Comparison of ENCODE assay signal across 8 cellular contexts in genomic region chr16:29790183-29790948, GRCh38. TPM values are rescaled to one million over a fixed set of nuclear protein-coding genes. Genes with fewer than 3 reads are reported as not detected.
DNase-seq lines count a peak whose midpoint lies in the region; ATAC-seq and TF ChIP-seq lines count a peak whose summit lies in the region.

KIF22 (plus strand) TSS chr16:29790751; CDS start chr16:29790760, 9 bp downstream.

- 0 out of 2 replicates have a peak, but pooled peaks cover 4% of the 10 kb centered on the region for H4K20me1 ChIP-seq in OCI-LY3 (ENCODE audit: insufficient read depth, low read length)

- H3K9ac ChIP-seq in OCI-LY3 (ENCODE audit: low read length) = peak within 1 kb of the TSS; percentile 98

- H3K27me3 Mint-ChIP-seq in endothelial cell (ENCODE audit: unreplicated experiment) = peaks cover 10% of the 10 kb centered on the region

- TF ChIP-seq CTCF in OCI-LY3 (IDR thresholded peaks at IDR 0.05; ENCODE audit: low read depth, low read length) (peak; percentile 61), endothelial cell (IDR thresholded peaks at IDR 0.05; ENCODE audit: unreplicated experiment) (peak; percentile 48)

- H3K36me3 Mint-ChIP-seq in endothelial cell (ENCODE audit: low read depth, unreplicated experiment) = peaks cover 7% of the 10 kb centered on the region

- H3K79me2 ChIP-seq in OCI-LY3 (ENCODE audit: low read length) = peaks cover 55% of the 10 kb centered on the region

- H3K27me3 ChIP-seq in OCI-LY3 (ENCODE audit: low read depth, low read length) = no peaks in the 10 kb centered on the region

- peaks cover 23% of the 10 kb centered on the region for H3K36me3 ChIP-seq in OCI-LY3 (replicated peaks; ENCODE audit: low read depth, low read length)

- H3K4me3 Mint-ChIP-seq in endothelial cell (ENCODE audit: unreplicated experiment) = peak within 1 kb of the TSS; percentile 97

- peak within 1 kb of the TSS; percentile 94 for H3K4me3 ChIP-seq in OCI-LY3 (ENCODE audit: low read length)

- H3K9me3 ChIP-seq in OCI-LY3 (ENCODE audit: insufficient read depth, low read length) = no peaks in the 10 kb centered on the region

- peak within 1 kb of the TSS; percentile 92 for H3K4me2 ChIP-seq in OCI-LY3 (ENCODE audit: low read length)

- H3K27ac ChIP-seq in OCI-LY3 (ENCODE audit: low read length) = peak within 1 kb of the TSS; percentile 74

- ATAC-seq in GM21526 (IDR thresholded peaks at IDR 0.05; ENCODE audit: low FRiP score, unreplicated experiment) = peak; percentile 78

- DNase-seq in DMS114 treated with DMSO at 0.1 percent for 48 hours (lab: John Stamatoyannopoulos, UW; ENCODE audit: unreplicated experiment) (peak; percentile 94), HuH-7.5 (ENCODE audit: low spot score) (peak; percentile 96), endothelial cell (ENCODE audit: low spot score) (peak; percentile 99), midbrain (lab: John Stamatoyannopoulos, UW) (peak; percentile 99)
- peak; percentile 100 for DNase-seq in activated CD8-positive, alpha-beta memory T cell treated with anti-CD3 and anti-CD28 coated beads, Interleukin-2, amount 50 U/mL, for 48 hours
- DNase-seq in stimulated activated CD8-positive, alpha-beta memory T cell treated with anti-CD3 and anti-CD28 coated beads, Interleukin-2, amount 100 ng/mL, for 1 hour (ENCODE audit: low read depth in 2 of 2) = peak; percentile 100

- H3K4me1 ChIP-seq in OCI-LY3 (ENCODE audit: low read length) = peaks cover 13% of the 10 kb centered on the region

- H2AFZ ChIP-seq in OCI-LY3 (ENCODE audit: low read depth, low read length) = peak within 1 kb of the TSS; percentile 50; the same call in 1 of the 2 replicates

- H3K4me1 Mint-ChIP-seq in endothelial cell (ENCODE audit: unreplicated experiment) = peaks cover 13% of the 10 kb centered on the region

- peak within 1 kb of the TSS; percentile 67 for H3K27ac Mint-ChIP-seq in endothelial cell (ENCODE audit: unreplicated experiment)

- H3K9me3 Mint-ChIP-seq in endothelial cell (ENCODE audit: unreplicated experiment) = no peaks in the 10 kb centered on the region

RNA-seq across cellular contexts. Expression of gene KIF22, which starts in this region (rescaled TPM):
- total RNA-seq in endothelial cell (ENCODE audit: unreplicated experiment) = 40.7 TPM

Comparison
In these comparisons a context has a peak if more than half of its experiments do, and no peak if none do; other contexts are left out.
1. Peak in every context shown above with its lines: DNase-seq, ATAC-seq, H3K4me3 ChIP-seq and H3K27ac ChIP-seq.